Comparison of ENCODE assay signal across 8 cellular contexts in the genomic region with DNA sequence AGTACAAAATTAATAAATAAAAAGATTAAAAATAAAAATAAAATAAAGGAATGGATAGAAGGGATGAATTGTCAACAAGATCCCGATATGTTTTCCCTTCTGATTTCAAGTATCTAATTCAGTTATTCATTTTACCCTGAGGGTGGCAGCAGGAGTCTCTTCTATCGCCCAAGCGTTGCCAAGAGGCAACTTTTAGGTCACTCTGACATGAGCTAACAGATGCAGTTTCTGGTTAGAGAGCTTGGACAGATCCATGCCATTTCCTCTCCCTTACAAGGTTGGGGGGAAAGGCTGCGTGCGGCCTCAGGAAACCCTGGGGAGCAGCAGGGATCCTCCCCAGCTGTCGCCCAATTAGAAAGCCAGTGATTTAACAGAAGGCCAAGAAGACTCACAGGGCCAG. TPM values are rescaled to one million over a fixed set of nuclear protein-coding genes. Genes with fewer than 3 reads are reported as not detected.
A peak's percentile ranks its signal among the peaks of the same experiment; 100 is the strongest.
DNase-seq lines count a peak whose midpoint lies in the region; TF ChIP-seq lines count a peak whose summit lies in the region.

No MANE protein-coding gene starts in this region.

- no peak overlapping the region for H3K23ac ChIP-seq in neuronal stem cell (ENCODE audit: low read depth, low read length, poor library complexity)

- H3K14ac ChIP-seq in neuronal stem cell (ENCODE audit: low read length) = no peak overlapping the region

- no peak overlapping the region for H3K18ac ChIP-seq in neuronal stem cell (ENCODE audit: low read length)

- H4K8ac ChIP-seq in neuronal stem cell (ENCODE audit: low read depth, low read length) = no peak overlapping the region

- H2AFZ ChIP-seq in neuronal stem cell (ENCODE audit: low read length) = peak overlapping the region; percentile 50

- no peak overlapping the region for H2BK120ac ChIP-seq in neuronal stem cell (ENCODE audit: low read depth, low read length)

- no peaks in the 10 kb centered on the region for H3K4me1 ChIP-seq in neuronal stem cell (ENCODE audit: control insufficient read depth in 2 of 2, insufficient read depth in 1 of 2, low read depth in 1 of 2, low read length in 2 of 2)

- H3K4ac ChIP-seq in neuronal stem cell (ENCODE audit: low read length) = no peak overlapping the region

- H3K27me3 ChIP-seq in neuronal stem cell (ENCODE audit: control insufficient read depth in 3 of 3, insufficient read depth in 3 of 3, low read depth in 1 of 3, low read length in 3 of 3) = no peaks in the 10 kb centered on the region

- DNase-seq in A172 (ENCODE audit: low spot score) = peak; percentile 37
- DNase-seq in GM10248 (ENCODE audit: extremely low spot score) = peak; percentile 27
- peak; percentile 10 for DNase-seq in NCI-H345 treated with DMSO at 0.1 percent for 48 hours (lab: John Stamatoyannopoulos, UW; ENCODE audit: unreplicated experiment)
- DNase-seq in activated CD8-positive, alpha-beta memory T cell treated with anti-CD3 and anti-CD28 coated beads, Interleukin-2, amount 50 U/mL, for 4 hours = peak; percentile 28
- DNase-seq in fibroblast of villous mesenchyme (ENCODE audit: low read depth) = peak; percentile 54
- DNase-seq in neuronal stem cell (ENCODE audit: low spot score) = no peak
- no peak for DNase-seq in GM19240 (ENCODE audit: insufficient read length, low spot score)
- no peak for DNase-seq in NCI-H226

- no peak overlapping the region for H4K91ac ChIP-seq in neuronal stem cell (ENCODE audit: low read depth, low read length, poor library complexity)

- no peaks in the 10 kb centered on the region for H3K9me3 ChIP-seq in neuronal stem cell (replicated peaks in 1 of 2; ENCODE audit: control insufficient read depth in 2 of 2, insufficient read depth in 1 of 2, low read depth in 1 of 2, low read length in 2 of 2)

- no CpG with 5 or more reads among the region's 6 CpGs for WGBS in neuronal stem cell (ENCODE audit: extremely low coverage in 2 of 2, insufficient read length in 2 of 2, insufficient replicate concordance in 1 of 2), 2 donors

- CTCF ChIA-PET in GM10248 (lab: Yijun Ruan, JAX) = interaction anchor here (0.6 to 3.0 kb wide), 10 partner anchors 10 to 304 kb away, joined by 3 to 8 read pairs (median 4); partner anchors contain the start of gene TBC1D25

- H3K9ac ChIP-seq in neuronal stem cell (ENCODE audit: low read depth, low read length, poor library complexity) = no peak overlapping the region

- no peaks in the 10 kb centered on the region for H3K79me1 ChIP-seq in neuronal stem cell (ENCODE audit: low read depth, low read length)

- H2BK15ac ChIP-seq in neuronal stem cell (ENCODE audit: low read length) = no peak overlapping the region

- TF ChIP-seq CTCF in GM10248 (IDR thresholded peaks at IDR 0.05; ENCODE audit: control extremely low read depth, extremely low read depth, low read depth, missing control alignments) (peak; percentile 31), fibroblast of villous mesenchyme (IDR thresholded peaks at IDR 0.05; ENCODE audit: insufficient read depth, low read depth, low read length) (no peak)

- no peak overlapping the region for H2BK12ac ChIP-seq in neuronal stem cell (ENCODE audit: low read length)

- no peak overlapping the region for H3K4me2 ChIP-seq in neuronal stem cell (ENCODE audit: insufficient read depth, low read length, poor library complexity, severe bottlenecking)

- H3K27ac ChIP-seq in neuronal stem cell (replicated peaks; ENCODE audit: low read length) = no peak overlapping the region

- no peaks in the 10 kb centered on the region for H3K36me3 ChIP-seq in neuronal stem cell (replicated peaks in 1 of 2; ENCODE audit: control insufficient read depth in 2 of 2, insufficient read depth in 2 of 2, low read length in 2 of 2)

- POLR2A ChIA-PET in GM10248 (lab: Yijun Ruan, JAX) = interaction anchor here (0.6 kb wide), 1 partner anchor 251 kb away, joined by 9 read pairs; no protein-coding TSS in a partner anchor

- no peak overlapping the region for H3K4me3 ChIP-seq in fibroblast of villous mesenchyme (ENCODE audit: low read depth, low read length)
- H3K4me3 ChIP-seq in neuronal stem cell (ENCODE audit: low read length in 2 of 2) = no peak overlapping the region

- no peak overlapping the region for H2AK5ac ChIP-seq in neuronal stem cell (ENCODE audit: low read depth, low read length)

- no peak overlapping the region for H2BK5ac ChIP-seq in neuronal stem cell (ENCODE audit: low read length)

RNA-seq across cellular contexts. Expression of gene WAS, which starts 35.3 kb away (rescaled TPM):
- total RNA-seq in A172 (2014; rRNA removed; shearing (Covaris generic)) = 0.62 and 3.6 TPM in 2 replicates
- total RNA-seq in fibroblast of villous mesenchyme = under 0.01 TPM in 1 of 2 replicates, not detected in the other
- polyA plus RNA-seq in neuronal stem cell (2013, experiment 1 of 2) = 0.35 TPM
- polyA plus RNA-seq in neuronal stem cell (2013, experiment 2 of 2) = 0.32 TPM

RNA-seq across cellular contexts. Expression of gene SUV39H1, which starts 48.2 kb away (rescaled TPM):
- 18.4 and 18.9 TPM in 2 replicates for total RNA-seq in A172 (2014; rRNA removed; shearing (Covaris generic))
- 4.8 and 5.6 TPM in 2 replicates for total RNA-seq in fibroblast of villous mesenchyme
- polyA plus RNA-seq in neuronal stem cell (2013, experiment 1 of 2) = 11.2 TPM
- polyA plus RNA-seq in neuronal stem cell (2013, experiment 2 of 2) = 10.1 TPM

RNA-seq across cellular contexts. Expression of gene WDR13, which starts 51.0 kb away (rescaled TPM):
- total RNA-seq in A172 (2014; rRNA removed; shearing (Covaris generic)) = 71.5 and 81.8 TPM in 2 replicates
- 58.7 and 87.3 TPM in 2 replicates for total RNA-seq in fibroblast of villous mesenchyme
- polyA plus RNA-seq in neuronal stem cell (2013, experiment 1 of 2) = 27.4 TPM
- polyA plus RNA-seq in neuronal stem cell (2013, experiment 2 of 2) = 25.9 TPM

Comparison
In these comparisons a context has a peak if more than half of its experiments do, and no peak if none do; other contexts are left out.
1. DNase-seq: peak in A172 (single experiment), GM10248 (single experiment), NCI-H345 treated with DMSO at 0.1 percent for 48 hours (single experiment), activated CD8-positive, alpha-beta memory T cell treated with anti-CD3 and anti-CD28 coated beads, Interleukin-2, amount 50 U/mL, for 4 hours (single experiment) and fibroblast of villous mesenchyme (single experiment); none in neuronal stem cell (single experiment), GM19240 (single experiment) and NCI-H226 (single experiment).